In genomic region chr1:180507826-180508724, GRCh38 we compare ENCODE assay signal across 11 cellular contexts. TPM values are rescaled to one million over a fixed set of nuclear protein-coding genes. Genes with fewer than 3 reads are reported as not detected.
DNase-seq lines count a peak whose midpoint lies in the region; ATAC-seq and TF ChIP-seq lines count a peak whose summit lies in the region.
"Had no signal": no experiment of that assay in that cellular context is flagged by ENCODE, and none has a peak within 500 bp of the region (broad histone marks: within the 10 kb centered on the region; RNA-seq: fewer than 3 reads in every experiment).

No MANE protein-coding gene starts in this region.

- no peak for ATAC-seq in HG02884 (IDR thresholded peaks at IDR 0.05; ENCODE audit: unreplicated experiment)
- ATAC-seq in left ventricle myocardium superior, result no peak

- TF ChIP-seq CTCF in MCF 10A (IDR thresholded peaks at IDR 0.05; ENCODE audit: unreplicated experiment) (no peak), breast epithelium (IDR thresholded peaks at IDR 0.05) (no peak), glutamatergic neuron (IDR thresholded peaks at IDR 0.05; ENCODE audit: partially characterized antibody, unreplicated experiment) (no peak)

- H3K27me3 ChIP-seq in breast epithelium, result no peaks in the 10 kb centered on the region

- no peak overlapping the region for H3K4me3 ChIP-seq in breast epithelium
- H3K4me3 ChIP-seq: left ventricle myocardium inferior, prostate gland had no signal

- TF ChIP-seq POLR2A in breast epithelium (IDR thresholded peaks at IDR 0.05), result no peak

- H3K27ac Mint-ChIP-seq in MCF 10A (ENCODE audit: low read depth, unreplicated experiment) (no peak overlapping the region), glutamatergic neuron (ENCODE audit: unreplicated experiment) (no peak overlapping the region)
- H3K27ac Mint-ChIP-seq: activated naive CD8-positive, alpha-beta T cell had no signal

- CTCF ChIA-PET in MCF 10A (lab: Yijun Ruan, JAX), result interaction anchor here (1.0 to 1.7 kb wide), 3 partner anchors 7 to 374 kb away, joined by 3 to 6 read pairs (median 5); no protein-coding TSS in a partner anchor

- H3K27me3 Mint-ChIP-seq in MCF 10A (ENCODE audit: insufficient read depth, unreplicated experiment) (no peaks in the 10 kb centered on the region), glutamatergic neuron (ENCODE audit: unreplicated experiment) (no peaks in the 10 kb centered on the region)
- H3K27me3 Mint-ChIP-seq: activated naive CD8-positive, alpha-beta T cell had no signal

- DNase-seq in MCF 10A (ENCODE audit: unreplicated experiment) (peak; percentile 62), breast epithelium (ENCODE audit: low spot score in 2 of 2) (no peak), NCI-H69 (lab: John Stamatoyannopoulos, UW) (peak; percentile 47), dermis blood vessel endothelial cell (peak; percentile 73), medulla oblongata (ENCODE audit: extremely low spot score) (no peak), left ventricle myocardium superior (no peak), glutamatergic neuron (no peak)
- DNase-seq: left ventricle myocardium inferior had no signal

- no peaks in the 10 kb centered on the region for H3K36me3 ChIP-seq in breast epithelium
- H3K36me3 ChIP-seq: left ventricle myocardium inferior, prostate gland had no signal

- H3K9me3 Mint-ChIP-seq in MCF 10A (ENCODE audit: unreplicated experiment) (peaks cover 8% of the 10 kb centered on the region), glutamatergic neuron (ENCODE audit: unreplicated experiment) (peaks cover 2% of the 10 kb centered on the region)

- no TSS peak for BruUV-seq in MCF 10A (replicated peaks; lab: Mats Ljungman, UMichigan)

- POLR2A ChIA-PET in MCF 10A (lab: Yijun Ruan, JAX), result interaction anchor here (0.7 to 1.0 kb wide), 4 partner anchors 8 to 313 kb away, joined by 3 to 4 read pairs (median 3); no protein-coding TSS in a partner anchor

- H3K4me1 Mint-ChIP-seq in MCF 10A (ENCODE audit: insufficient read depth, unreplicated experiment) (peaks cover 27% of the 10 kb centered on the region), glutamatergic neuron (ENCODE audit: low read depth, unreplicated experiment) (no peaks in the 10 kb centered on the region)

- no peaks in the 10 kb centered on the region for H3K36me3 Mint-ChIP-seq in MCF 10A (ENCODE audit: insufficient read depth, unreplicated experiment)
- H3K36me3 Mint-ChIP-seq in glutamatergic neuron (ENCODE audit: unreplicated experiment), result no peaks in the 10 kb centered on the region
- H3K36me3 Mint-ChIP-seq: activated naive CD8-positive, alpha-beta T cell had no signal

- H3K4me1 ChIP-seq in breast epithelium, result no peaks in the 10 kb centered on the region
- H3K4me1 ChIP-seq: prostate gland had no signal

- H3K4me3 Mint-ChIP-seq in MCF 10A (ENCODE audit: unreplicated experiment) (no peak overlapping the region), glutamatergic neuron (ENCODE audit: unreplicated experiment) (no peak overlapping the region)
- H3K4me3 Mint-ChIP-seq: activated naive CD8-positive, alpha-beta T cell had no signal

- no peak overlapping the region for H3K27ac ChIP-seq in breast epithelium
- H3K27ac ChIP-seq: left ventricle myocardium inferior, prostate gland had no signal

- intact Hi-C loops in MCF 10A (cut with micrococcal nuclease) (no loop called here), breast epithelium (cut with DNase I; ENCODE audit: low total_unique reads) (no loop called here), left ventricle myocardium superior (cut with micrococcal nuclease) (no loop called here)

- no peaks in the 10 kb centered on the region for H3K9me3 ChIP-seq in breast epithelium
- H3K9me3 ChIP-seq: left ventricle myocardium inferior, prostate gland had no signal

RNA-seq across cellular contexts. Expression of gene ACBD6, which starts 5.7 kb away (rescaled TPM):
- total RNA-seq in MCF 10A (2022), result 123 and 136 TPM in 2 replicates
- 10 to 100 TPM; 42.6 to 50.1 (median 48.8) TPM for total RNA-seq in breast epithelium
- total RNA-seq in dermis blood vessel endothelial cell, result 48.8 and 52.6 TPM in 2 replicates
- total RNA-seq in left ventricle myocardium superior, result 20.5 TPM
- 52.9 TPM for total RNA-seq in glutamatergic neuron (ENCODE audit: unreplicated experiment)

RNA-seq across cellular contexts. Expression of gene OVAAL, which starts 50.7 kb away (rescaled TPM):
- total RNA-seq in MCF 10A (2022) (not detected in 2 replicates), breast epithelium (not detected), dermis blood vessel endothelial cell (not detected in 2 replicates), left ventricle myocardium superior (1.5 TPM), glutamatergic neuron (ENCODE audit: unreplicated experiment) (not detected)

Comparison
In these comparisons a context has a peak if more than half of its experiments do, and no peak if none do; other contexts are left out.
1. DNase-seq: peak in MCF 10A (single experiment), NCI-H69 (single experiment) and dermis blood vessel endothelial cell (single experiment); none in breast epithelium (0 of 2), medulla oblongata (single experiment), left ventricle myocardium superior (single experiment) and glutamatergic neuron (single experiment).